ENCODE assay signal across 8 cellular contexts in the genomic region with DNA sequence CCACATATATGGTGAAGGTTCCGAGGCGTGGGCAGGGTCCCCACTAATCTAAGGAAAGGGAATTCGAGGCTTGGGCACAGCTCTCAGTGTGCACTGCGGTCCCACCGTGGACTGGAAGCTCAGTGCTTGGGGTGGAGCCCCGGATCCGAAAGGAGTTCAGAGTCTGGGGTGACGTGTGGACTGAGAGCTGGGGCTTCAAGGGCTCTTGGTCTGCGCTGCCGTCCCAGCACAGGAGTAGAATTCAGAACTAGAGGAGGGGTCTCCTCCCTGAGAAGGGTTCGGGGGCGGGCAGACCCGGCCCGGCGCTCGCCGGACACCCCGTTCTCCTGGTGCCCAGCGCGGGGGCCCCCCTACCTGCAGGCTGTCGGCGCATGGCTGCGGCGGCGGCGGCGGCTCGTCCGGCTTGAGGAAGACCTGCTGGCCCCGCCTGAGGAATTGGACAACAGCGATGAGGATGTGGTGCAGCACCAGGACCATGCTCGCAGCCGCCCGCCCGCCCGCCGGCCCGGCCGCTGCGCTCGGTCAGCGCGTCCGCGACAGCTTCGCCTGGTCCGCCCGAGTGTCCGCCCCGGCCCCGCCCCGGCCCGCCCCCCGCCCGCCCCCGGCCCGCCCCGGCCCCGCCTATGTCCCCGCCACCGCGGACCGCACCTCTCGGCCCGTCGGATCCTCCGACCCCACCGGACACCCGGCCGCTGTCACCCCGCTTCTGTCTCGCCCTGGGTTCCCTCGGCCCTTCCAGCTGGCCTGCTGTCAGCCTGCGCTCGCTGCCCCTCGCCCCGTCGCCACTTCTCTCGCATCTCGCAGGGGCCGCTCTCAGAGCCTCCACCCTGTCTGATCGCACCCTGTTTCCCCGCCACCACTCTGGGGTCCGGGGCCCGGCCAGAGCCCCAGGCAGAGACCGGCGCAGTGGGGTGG. TPM values are rescaled to one million over a fixed set of nuclear protein-coding genes. Genes with fewer than 3 reads are reported as not detected.
DNase-seq lines count a peak whose midpoint lies in the region; ATAC-seq and TF ChIP-seq lines count a peak whose summit lies in the region.

No MANE protein-coding gene starts in this region.

- H3K4me1 ChIP-seq in left ventricle myocardium inferior (peaks cover 54% of the 10 kb centered on the region), rectal smooth muscle tissue (ENCODE audit: control insufficient read depth, insufficient read depth, low read length) (peaks cover 3% of the 10 kb centered on the region)

- no peak overlapping the region for H3K27ac Mint-ChIP-seq in Calu3 (ENCODE audit: unreplicated experiment)
- H3K27ac Mint-ChIP-seq in activated naive CD8-positive, alpha-beta T cell = no peak overlapping the region

- peak overlapping the region; percentile 87 for H3K27ac ChIP-seq in left ventricle myocardium inferior (replicated peaks)
- H3K27ac ChIP-seq in rectal smooth muscle tissue (ENCODE audit: low read depth, low read length) = peak overlapping the region; percentile 49

- H3K4me1 Mint-ChIP-seq in Calu3 (ENCODE audit: low read depth, unreplicated experiment) = peaks cover 15% of the 10 kb centered on the region
- H3K4me1 Mint-ChIP-seq in activated naive CD8-positive, alpha-beta T cell (ENCODE audit: low read depth) = peaks cover 6% of the 10 kb centered on the region

- TF ChIP-seq CTCF in Calu3 (IDR thresholded peaks at IDR 0.05; ENCODE audit: unreplicated experiment) (no peak), left ventricle myocardium inferior (IDR thresholded peaks at IDR 0.05; ENCODE audit: borderline replicate concordance) (no peak)

- no TSS peak for BruUV-seq in Calu3 (replicated peaks; lab: Mats Ljungman, UMichigan)

- H3K27me3 ChIP-seq in left ventricle myocardium inferior (ENCODE audit: low read depth) (no peaks in the 10 kb centered on the region), rectal smooth muscle tissue (ENCODE audit: control insufficient read depth, insufficient read depth, low read length) (peaks cover 2% of the 10 kb centered on the region)

- CTCF ChIA-PET in Calu3 (lab: Charles Lee) = interaction anchor here (0.7 to 1.4 kb wide), 3 partner anchors 30 to 57 kb away, joined by 4 to 7 read pairs (median 5); no protein-coding TSS in a partner anchor

- H3K4me3 ChIP-seq in left ventricle myocardium inferior (peak overlapping the region; percentile 88), rectal smooth muscle tissue (ENCODE audit: low read length) (peak overlapping the region; percentile 70)

- no peak for ATAC-seq in GM21367 (IDR thresholded peaks at IDR 0.05; ENCODE audit: unreplicated experiment)

- H3K36me3 ChIP-seq in left ventricle myocardium inferior (no peaks in the 10 kb centered on the region), rectal smooth muscle tissue (ENCODE audit: control insufficient read depth, insufficient read depth, low read length) (no peaks in the 10 kb centered on the region)

- no peak overlapping the region for H3K9ac ChIP-seq in rectal smooth muscle tissue (ENCODE audit: low read length)

- H3K4me3 Mint-ChIP-seq in Calu3 (ENCODE audit: low read depth, unreplicated experiment) = no peak overlapping the region
- peak overlapping the region; percentile 68 for H3K4me3 Mint-ChIP-seq in activated naive CD8-positive, alpha-beta T cell

- H3K9me3 Mint-ChIP-seq in Calu3 (ENCODE audit: low read depth, unreplicated experiment) = no peaks in the 10 kb centered on the region
- H3K9me3 Mint-ChIP-seq in activated naive CD8-positive, alpha-beta T cell (ENCODE audit: low read depth) = no peaks in the 10 kb centered on the region

- intact Hi-C loops in Calu3 (cut with micrococcal nuclease; ENCODE audit: unreplicated experiment) = loop anchor here (5.0 kb wide), 1 partner anchor 35 kb away; no protein-coding TSS in a partner anchor
- intact Hi-C loops in left ventricle myocardium inferior (cut with micrococcal nuclease) = loop anchor here (5.0 kb wide), 1 partner anchor 45 kb away; no protein-coding TSS in a partner anchor

- peaks cover 6% of the 10 kb centered on the region for H3K36me3 Mint-ChIP-seq in Calu3 (ENCODE audit: insufficient read depth, unreplicated experiment)
- no peaks in the 10 kb centered on the region for H3K36me3 Mint-ChIP-seq in activated naive CD8-positive, alpha-beta T cell

- H3K27me3 Mint-ChIP-seq in Calu3 (ENCODE audit: unreplicated experiment) = peaks cover 11% of the 10 kb centered on the region
- H3K27me3 Mint-ChIP-seq in activated naive CD8-positive, alpha-beta T cell = peaks cover 6% of the 10 kb centered on the region

- DNase-seq in Calu3 (peak; percentile 47), HuH-7.5 (ENCODE audit: low spot score) (peak; percentile 67), left ventricle myocardium inferior (peak; percentile 51), NCI-H524 treated with DMSO at 0.1 percent for 48 hours (lab: John Stamatoyannopoulos, UW) (no peak), NCI-H2107 treated with DMSO at 0.1 percent for 48 hours (lab: John Stamatoyannopoulos, UW; ENCODE audit: unreplicated experiment) (no peak)

- no peaks in the 10 kb centered on the region for H3K9me3 ChIP-seq in left ventricle myocardium inferior (replicated peaks)

RNA-seq across cellular contexts. Expression of gene PDE2A, which starts 32.1 kb away (rescaled TPM):
- total RNA-seq in Calu3 (2022) = 1.1 and 4.3 TPM in 2 replicates
- 19.6 TPM for total RNA-seq in left ventricle myocardium inferior

Comparison
In these comparisons a context has a peak if more than half of its experiments do, and no peak if none do; other contexts are left out.
1. DNase-seq: peak in Calu3 (single experiment), HuH-7.5 (single experiment) and left ventricle myocardium inferior (single experiment); none in NCI-H524 treated with DMSO at 0.1 percent for 48 hours (single experiment) and NCI-H2107 treated with DMSO at 0.1 percent for 48 hours (single experiment).